In genomic region chr3:184333190-184333589, GRCh38 we compare ENCODE assay signal across 14 cellular contexts. TPM values are rescaled to one million over a fixed set of nuclear protein-coding genes. Genes with fewer than 3 reads are reported as not detected.
A peak's percentile ranks its signal among the peaks of the same experiment; 100 is the strongest.
DNase-seq lines count a peak whose midpoint lies in the region; ATAC-seq and TF ChIP-seq lines count a peak whose summit lies in the region.
"Had no signal": no experiment of that assay in that cellular context is flagged by ENCODE, and none has a peak within 500 bp of the region (broad histone marks: within the 10 kb centered on the region; RNA-seq: fewer than 3 reads in every experiment).

No MANE protein-coding gene starts in this region.

- H3K9me3 ChIP-seq in BLaER1 treated with 17β-estradiol and CSF1 and Interleukin-3, amounts not matched to agents 10 nM and 100 nM (replicated peaks in 1 of 11): no peaks in the 10 kb centered on the region

- H3K4me3 ChIP-seq in BLaER1 treated with 17β-estradiol and CSF1 and Interleukin-3, amounts not matched to agents 10 nM and 100 nM: no peak overlapping the region
- no peak overlapping the region for H3K4me3 ChIP-seq in brain microvascular endothelial cell (ENCODE audit: low read depth, low read length)

- H3K27me3 ChIP-seq in BLaER1 treated with 17β-estradiol and CSF1 and Interleukin-3, amounts not matched to agents 10 nM and 100 nM: peaks cover 0 to 5% (median 0%) of the 10 kb centered on the region in 11 experiments; a peak in 5 of 22 replicates
- no peaks in the 10 kb centered on the region for H3K27me3 ChIP-seq in brain microvascular endothelial cell (replicated peaks)

- H3K4me2 ChIP-seq in BLaER1 treated with 17β-estradiol and CSF1 and Interleukin-3, amounts not matched to agents 10 nM and 100 nM: no peak overlapping the region

- in situ Hi-C loops in brain microvascular endothelial cell (cut with HindIII; ENCODE audit: low pct_ligation_motif_present, low sequenced_read_pairs): no loop called here

- H4K20me1 ChIP-seq in BLaER1 treated with 17β-estradiol and CSF1 and Interleukin-3, amounts not matched to agents 10 nM and 100 nM: peaks cover 74 to 99% (median 87%) of the 10 kb centered on the region in 11 experiments; a peak in 21 of 22 replicates

- peaks cover 93% of the 10 kb centered on the region for H3K4me1 Mint-ChIP-seq in HFFc6 (ENCODE audit: low read depth)
- peaks cover 58 to 60% of the 10 kb centered on the region in 2 donors for H3K4me1 Mint-ChIP-seq in natural killer cell treated with Interleukin-12 subunit alpha and Interleukin-12 subunit beta and Interleukin-15 and Interleukin-18, amount 100 ng/mL, for 72 hours (ENCODE audit: low read depth in 2 of 2)

- H3K27me3 Mint-ChIP-seq in HFFc6 (ENCODE audit: insufficient read depth): peaks cover 33% of the 10 kb centered on the region
- no peaks in the 10 kb centered on the region for H3K27me3 Mint-ChIP-seq in natural killer cell treated with Interleukin-12 subunit alpha and Interleukin-12 subunit beta and Interleukin-15 and Interleukin-18, amount 100 ng/mL, for 72 hours

- ATAC-seq in natural killer cell treated with Interleukin-12 subunit alpha and Interleukin-12 subunit beta and Interleukin-15 and Interleukin-18, amount 100 ng/mL, for 72 hours: no peak
- no peak for ATAC-seq in HG02623 (IDR thresholded peaks at IDR 0.05; ENCODE audit: unreplicated experiment)

- H3K4me1 ChIP-seq in BLaER1 treated with 17β-estradiol and CSF1 and Interleukin-3, amounts not matched to agents 10 nM and 100 nM: peaks cover 17 to 52% (median 31%) of the 10 kb centered on the region in 10 experiments

- no peaks in the 10 kb centered on the region for H3K9me3 Mint-ChIP-seq in HFFc6
- H3K9me3 Mint-ChIP-seq in natural killer cell treated with Interleukin-12 subunit alpha and Interleukin-12 subunit beta and Interleukin-15 and Interleukin-18, amount 100 ng/mL, for 72 hours: no peaks in the 10 kb centered on the region

- H3K4me3 Mint-ChIP-seq in HFFc6: peak overlapping the region; percentile 74
- peak overlapping the region; percentile 14 for H3K4me3 Mint-ChIP-seq in natural killer cell treated with Interleukin-12 subunit alpha and Interleukin-12 subunit beta and Interleukin-15 and Interleukin-18, amount 100 ng/mL, for 72 hours

- H3K27ac ChIP-seq in BLaER1 treated with 17β-estradiol and CSF1 and Interleukin-3, amounts not matched to agents 10 nM and 100 nM: no peak overlapping the region
- peak overlapping the region; percentile 83 for H3K27ac ChIP-seq in brain microvascular endothelial cell
- H3K27ac ChIP-seq: HL-60 had no signal

- peak overlapping the region in 7 of 11 experiments; percentile 10 to 61 (median 20); a peak in 7 of 22 replicates for H3K9ac ChIP-seq in BLaER1 treated with 17β-estradiol and CSF1 and Interleukin-3, amounts not matched to agents 10 nM and 100 nM

- peaks cover 71 to 75% (median 73%) of the 10 kb centered on the region in 11 experiments for H3K36me3 ChIP-seq in BLaER1 treated with 17β-estradiol and CSF1 and Interleukin-3, amounts not matched to agents 10 nM and 100 nM
- H3K36me3 ChIP-seq in brain microvascular endothelial cell (replicated peaks): peaks cover 72% of the 10 kb centered on the region

- no peak for TF ChIP-seq CTCF in HFFc6 (IDR thresholded peaks at IDR 0.05)
- TF ChIP-seq CTCF in brain microvascular endothelial cell (IDR thresholded peaks at IDR 0.05; ENCODE audit: low read depth, low read length, missing control alignments): no peak

- DNase-seq in HFFc6 (no peak), brain microvascular endothelial cell (no peak), hypothalamus (lab: John Stamatoyannopoulos, UW) (no peak), NCI-H1694 (lab: John Stamatoyannopoulos, UW) (no peak)
- no peak for DNase-seq in natural killer cell treated with Interleukin-12 subunit alpha and Interleukin-12 subunit beta and Interleukin-15 and Interleukin-18, amount 100 ng/mL, for 72 hours (ENCODE audit: low spot score)
- DNase-seq in activated CD8-positive, alpha-beta memory T cell treated with anti-CD3 and anti-CD28 coated beads, Interleukin-2, amount 50 U/mL, for 48 hours: no peak
- DNase-seq: dermis blood vessel endothelial cell, DND-41, HCEC 1CT, NCI-H1417, retina had no signal

- H3K36me3 Mint-ChIP-seq in HFFc6 (ENCODE audit: low read depth): peaks cover 78% of the 10 kb centered on the region
- H3K36me3 Mint-ChIP-seq in natural killer cell treated with Interleukin-12 subunit alpha and Interleukin-12 subunit beta and Interleukin-15 and Interleukin-18, amount 100 ng/mL, for 72 hours: peaks cover 40% of the 10 kb centered on the region

- peak overlapping the region; percentile 97 for H3K27ac Mint-ChIP-seq in HFFc6
- peak overlapping the region; percentile 62 to 70 for H3K27ac Mint-ChIP-seq in natural killer cell treated with Interleukin-12 subunit alpha and Interleukin-12 subunit beta and Interleukin-15 and Interleukin-18, amount 100 ng/mL, for 72 hours

RNA-seq across cellular contexts. Expression of gene FAM131A, which starts 4.2 kb away (rescaled TPM):
- 10 to 100 TPM; 11.2 to 13.6 (median 11.9) TPM for total RNA-seq in HFFc6 (2021; fragmentation: NEBNext Ultra II Directional; extraction: Animal tissue kit (Norgen Biotek cat#: 25700))
- total RNA-seq in natural killer cell treated with Interleukin-12 subunit alpha and Interleukin-12 subunit beta and Interleukin-15 and Interleukin-18, amount 100 ng/mL, for 72 hours: 1 to 10 TPM; 3.2 to 5.8 TPM

RNA-seq across cellular contexts. Expression of gene EIF4G1, which starts 18.8 kb away (rescaled TPM):
- 100 to 1,000 TPM; 522 to 605 (median 559) TPM for total RNA-seq in HFFc6 (2021; fragmentation: NEBNext Ultra II Directional; extraction: Animal tissue kit (Norgen Biotek cat#: 25700))
- total RNA-seq in natural killer cell treated with Interleukin-12 subunit alpha and Interleukin-12 subunit beta and Interleukin-15 and Interleukin-18, amount 100 ng/mL, for 72 hours: 100 to 1,000 TPM; 535 to 855 TPM

RNA-seq across cellular contexts. Expression of gene CLCN2, which starts 28.2 kb away (rescaled TPM):
- 1 to 10 TPM; 3.4 to 5.1 (median 4.2) TPM for total RNA-seq in HFFc6 (2021; fragmentation: NEBNext Ultra II Directional; extraction: Animal tissue kit (Norgen Biotek cat#: 25700))
- 10 to 100 TPM in 1 of 2 donors, 1 to 10 TPM in 1; 6.5 to 10.5 TPM for total RNA-seq in natural killer cell treated with Interleukin-12 subunit alpha and Interleukin-12 subunit beta and Interleukin-15 and Interleukin-18, amount 100 ng/mL, for 72 hours

RNA-seq across cellular contexts. Expression of gene POLR2H, which starts 28.3 kb away (rescaled TPM):
- total RNA-seq in HFFc6 (2021; fragmentation: NEBNext Ultra II Directional; extraction: Animal tissue kit (Norgen Biotek cat#: 25700)): 10 to 100 TPM; 45.4 to 68.6 (median 50.1) TPM
- total RNA-seq in natural killer cell treated with Interleukin-12 subunit alpha and Interleukin-12 subunit beta and Interleukin-15 and Interleukin-18, amount 100 ng/mL, for 72 hours: 100 to 1,000 TPM; 111 to 142 TPM

RNA-seq across cellular contexts. Expression of gene PSMD2, which starts 34.1 kb away (rescaled TPM):
- total RNA-seq in HFFc6 (2021; fragmentation: NEBNext Ultra II Directional; extraction: Animal tissue kit (Norgen Biotek cat#: 25700)): 100 to 1,000 TPM; 620 to 777 (median 730) TPM
- total RNA-seq in natural killer cell treated with Interleukin-12 subunit alpha and Interleukin-12 subunit beta and Interleukin-15 and Interleukin-18, amount 100 ng/mL, for 72 hours: 100 to 1,000 TPM; 285 to 328 TPM
